ENCODE assay signal across 19 cellular contexts in the genomic region with DNA sequence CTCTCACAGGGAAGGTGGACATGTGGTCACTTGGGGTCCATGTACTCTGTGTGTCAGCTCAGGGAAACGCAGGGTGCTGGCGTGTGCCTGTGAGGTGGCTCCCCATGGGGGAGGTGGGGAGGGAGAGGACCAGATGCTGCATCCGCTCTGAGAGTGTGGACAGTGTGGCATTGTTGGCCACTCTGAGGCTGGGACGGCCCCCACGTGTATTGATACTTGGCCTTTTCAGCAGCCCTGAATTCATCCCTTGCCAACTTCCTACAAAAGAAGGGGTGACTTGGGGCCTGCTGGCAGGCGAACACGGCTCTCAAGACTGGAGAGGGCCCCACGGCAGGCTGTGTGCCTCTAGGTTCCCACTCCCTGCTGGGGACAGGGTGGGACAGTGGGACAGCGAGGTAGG.
DNase-seq lines count a peak whose midpoint lies in the region; ATAC-seq and TF ChIP-seq lines count a peak whose summit lies in the region.
"Had no signal": no experiment of that assay in that cellular context is flagged by ENCODE, and none has a peak within 500 bp of the region (broad histone marks: within the 10 kb centered on the region; RNA-seq: fewer than 3 reads in every experiment).

No MANE protein-coding gene starts in this region.

- H3K36me3 Mint-ChIP-seq in CD8-positive, alpha-beta T cell = peaks cover 1% of the 10 kb centered on the region
- H3K36me3 Mint-ChIP-seq in natural killer cell treated with Interleukin-12 subunit alpha and Interleukin-12 subunit beta and Interleukin-15 and Interleukin-18, amount 100 ng/mL, for 72 hours = no peaks in the 10 kb centered on the region

- intact Hi-C loops in CD8-positive, alpha-beta T cell (cut with DNase I, micrococcal nuclease) = loop anchor here in 1 of 2 experiments (5.0 kb wide), 1 partner anchor 34 kb away; no protein-coding TSS in a partner anchor

- ATAC-seq in CD8-positive, alpha-beta T cell = no peak
- no peak for ATAC-seq in natural killer cell treated with Interleukin-12 subunit alpha and Interleukin-12 subunit beta and Interleukin-15 and Interleukin-18, amount 100 ng/mL, for 72 hours
- ATAC-seq in HG02885 (IDR thresholded peaks at IDR 0.05; ENCODE audit: poor library complexity, unreplicated experiment) = no peak
- ATAC-seq: activated CD4-positive, CD25-positive, alpha-beta regulatory T cell treated with anti-CD3 and anti-CD28 coated beads, Interleukin-2, amount 50 U/mL, for 24 hours had no signal

- H3K4me3 Mint-ChIP-seq in CD8-positive, alpha-beta T cell = no peak overlapping the region
- H3K4me3 Mint-ChIP-seq in natural killer cell treated with Interleukin-12 subunit alpha and Interleukin-12 subunit beta and Interleukin-15 and Interleukin-18, amount 100 ng/mL, for 72 hours = no peak overlapping the region
- H3K4me3 Mint-ChIP-seq: memory B cell, neural crest cell had no signal

- CTCF ChIA-PET in CD8-positive, alpha-beta T cell (lab: Charles Lee) = interaction anchor here (0.9 to 5.7 kb wide), 7 partner anchors 11 to 122 kb away, joined by 3 to 50 read pairs (median 23); no protein-coding TSS in a partner anchor

- H3K36me3 ChIP-seq in BLaER1 = peaks cover 6% of the 10 kb centered on the region; the same call in 1 of the 2 replicates
- H3K36me3 ChIP-seq in CD8-positive, alpha-beta T cell (ENCODE audit: insufficient read depth, low read length) = no peaks in the 10 kb centered on the region
- peaks cover 0 to 7% of the 10 kb centered on the region in 2 donors for H3K36me3 ChIP-seq in duodenal mucosa (ENCODE audit: control insufficient read depth in 1 of 2, insufficient read depth in 2 of 2, low read length in 2 of 2)
- H3K36me3 ChIP-seq in HAP-1 (replicated peaks) = no peaks in the 10 kb centered on the region
- H3K36me3 ChIP-seq: adrenal gland, MG63, tibial artery had no signal

- H3K4me1 ChIP-seq in BLaER1 (peaks cover 99% of the 10 kb centered on the region), duodenal mucosa (ENCODE audit: control insufficient read depth in 1 of 2, insufficient read depth in 2 of 2, low read length in 2 of 2) (peaks cover 39 to 43% of the 10 kb centered on the region in 2 donors), HAP-1 (no peaks in the 10 kb centered on the region)
- peaks cover 73% of the 10 kb centered on the region for H3K4me1 ChIP-seq in CD8-positive, alpha-beta T cell (ENCODE audit: insufficient read depth, low read length)

- POLR2A ChIA-PET in CD8-positive, alpha-beta T cell (lab: Charles Lee) = interaction anchor here (1.8 to 5.9 kb wide), 2 partner anchors 21 to 33 kb away, joined by 6 to 172 read pairs; no protein-coding TSS in a partner anchor

- no peak for TF ChIP-seq CTCF in CD8-positive, alpha-beta T cell (IDR thresholded peaks at IDR 0.05)

- 0 out of 2 replicates have a peak, but pooled peaks cover 6% of the 10 kb centered on the region for H4K20me1 ChIP-seq in BLaER1

- no peak overlapping the region; the same call in 1 of the 2 replicates for H3K4me3 ChIP-seq in BLaER1
- H3K4me3 ChIP-seq in CD8-positive, alpha-beta T cell (ENCODE audit: low read depth, low read length) = no peak overlapping the region
- no peak overlapping the region for H3K4me3 ChIP-seq in duodenal mucosa (ENCODE audit: low read depth in 1 of 2, low read length in 2 of 2)
- no peak overlapping the region for H3K4me3 ChIP-seq in HAP-1
- H3K4me3 ChIP-seq: adrenal gland, MG63, tibial artery had no signal

- no peaks in the 10 kb centered on the region for H3K27me3 Mint-ChIP-seq in CD8-positive, alpha-beta T cell (ENCODE audit: low read depth)
- no peaks in the 10 kb centered on the region for H3K27me3 Mint-ChIP-seq in natural killer cell treated with Interleukin-12 subunit alpha and Interleukin-12 subunit beta and Interleukin-15 and Interleukin-18, amount 100 ng/mL, for 72 hours
- H3K27me3 Mint-ChIP-seq: memory B cell had no signal

- peak overlapping the region; percentile 80 for H3K9ac ChIP-seq in BLaER1
- H3K9ac ChIP-seq in duodenal mucosa (ENCODE audit: low read depth in 1 of 2, low read length in 2 of 2) = no peak overlapping the region

- DNase-seq in CD8-positive, alpha-beta T cell = no peak
- DNase-seq in natural killer cell treated with Interleukin-12 subunit alpha and Interleukin-12 subunit beta and Interleukin-15 and Interleukin-18, amount 100 ng/mL, for 72 hours (ENCODE audit: low spot score) = no peak
- no peak for DNase-seq in DMS79 treated with DMSO at 0.1 percent for 48 hours (lab: John Stamatoyannopoulos, UW)
- no peak for DNase-seq in HAP-1 (ENCODE audit: low spot score in 2 of 2)
- no peak for DNase-seq in stimulated activated CD4-positive, alpha-beta T cell treated with anti-CD3 and anti-CD28 coated beads, Interleukin-1b, Interleukin-23, amount 100 ng/mL, for 48 hours
- DNase-seq: adrenal gland; AML-193; DMS79; MG63; NCI-H1930; stimulated activated CD4-positive, alpha-beta T cell treated with anti-CD3 and anti-CD28 coated beads, Interleukin-2, amount 100 ng/mL, for 48 hours; tibial artery had no signal

- no peaks in the 10 kb centered on the region for H3K9me3 Mint-ChIP-seq in CD8-positive, alpha-beta T cell
- no peaks in the 10 kb centered on the region for H3K9me3 Mint-ChIP-seq in natural killer cell treated with Interleukin-12 subunit alpha and Interleukin-12 subunit beta and Interleukin-15 and Interleukin-18, amount 100 ng/mL, for 72 hours
- H3K9me3 Mint-ChIP-seq: memory B cell, neural crest cell had no signal

- no peaks in the 10 kb centered on the region for H3K27me3 ChIP-seq in BLaER1
- no peaks in the 10 kb centered on the region for H3K27me3 ChIP-seq in CD8-positive, alpha-beta T cell (ENCODE audit: insufficient read depth, low read length)
- no peaks in the 10 kb centered on the region for H3K27me3 ChIP-seq in duodenal mucosa (ENCODE audit: control insufficient read depth in 1 of 2, insufficient read depth in 2 of 2, low read length in 2 of 2)
- H3K27me3 ChIP-seq in HAP-1 (ENCODE audit: low read depth) = no peaks in the 10 kb centered on the region
- H3K27me3 ChIP-seq: adrenal gland, MG63, tibial artery had no signal

- H3K27ac ChIP-seq in BLaER1 = peak overlapping the region; percentile 95
- peak overlapping the region; percentile 66 for H3K27ac ChIP-seq in CD8-positive, alpha-beta T cell (ENCODE audit: low read depth, low read length)
- H3K27ac ChIP-seq in duodenal mucosa (ENCODE audit: low read depth, low read length) = peak overlapping the region; percentile 13
- H3K27ac ChIP-seq: adrenal gland, epithelial cell of prostate, tibial artery had no signal

- H3K4me2 ChIP-seq in BLaER1 = peak overlapping the region; percentile 99

- peak overlapping the region; percentile 98 for H3K27ac Mint-ChIP-seq in CD8-positive, alpha-beta T cell
- peak overlapping the region; percentile 93 to 98 for H3K27ac Mint-ChIP-seq in natural killer cell treated with Interleukin-12 subunit alpha and Interleukin-12 subunit beta and Interleukin-15 and Interleukin-18, amount 100 ng/mL, for 72 hours
- H3K27ac Mint-ChIP-seq: memory B cell had no signal

- H3K9me3 ChIP-seq in BLaER1 = no peaks in the 10 kb centered on the region
- H3K9me3 ChIP-seq in CD8-positive, alpha-beta T cell (ENCODE audit: low read length) = no peaks in the 10 kb centered on the region
- no peaks in the 10 kb centered on the region for H3K9me3 ChIP-seq in duodenal mucosa (ENCODE audit: control insufficient read depth in 1 of 2, low read length in 2 of 2)
- H3K9me3 ChIP-seq in HAP-1 = no peaks in the 10 kb centered on the region
- H3K9me3 ChIP-seq: adrenal gland, MG63, tibial artery had no signal

- in situ Hi-C loops in HAP-1 (cut with MboI; ENCODE audit: low sequenced_read_pairs) = no loop called here

- H3K4me1 Mint-ChIP-seq in CD8-positive, alpha-beta T cell (ENCODE audit: low read depth) = peaks cover 75% of the 10 kb centered on the region
- peaks cover 35 to 45% of the 10 kb centered on the region in 2 donors for H3K4me1 Mint-ChIP-seq in natural killer cell treated with Interleukin-12 subunit alpha and Interleukin-12 subunit beta and Interleukin-15 and Interleukin-18, amount 100 ng/mL, for 72 hours (ENCODE audit: low read depth in 2 of 2)
- H3K4me1 Mint-ChIP-seq: neural crest cell had no signal

Comparison
In these comparisons a context has a peak if more than half of its experiments do, and no peak if none do; other contexts are left out.
1. H3K27ac ChIP-seq: peak in every context shown above with its lines; median percentile 95 in BLaER1; 66 in CD8-positive, alpha-beta T cell; 13 in duodenal mucosa.